ENCODE assay signal across 24 cellular contexts in genomic region chr13:80906860-80907259, GRCh38.
DNase-seq lines count a peak whose midpoint lies in the region; ATAC-seq and TF ChIP-seq lines count a peak whose summit lies in the region.
"Had no signal": no experiment of that assay in that cellular context is flagged by ENCODE, and none has a peak within 500 bp of the region (broad histone marks: within the 10 kb centered on the region; RNA-seq: fewer than 3 reads in every experiment).

No MANE protein-coding gene starts in this region.

- no peak for TF ChIP-seq CTCF in upper lobe of right lung (IDR thresholded peaks at IDR 0.05)

- no peak overlapping the region for H3K27ac ChIP-seq in upper lobe of right lung
- H3K27ac ChIP-seq: HL-60, KMS-11, SJSA1 had no signal

- H3K4me3 ChIP-seq in upper lobe of right lung: no peak overlapping the region
- H3K4me3 ChIP-seq: SJSA1 had no signal

- peak; percentile 70 for DNase-seq in NOMO-1 treated with DMSO at 0.1 percent for 48 hours (lab: John Stamatoyannopoulos, UW; ENCODE audit: unreplicated experiment)
- DNase-seq in SIG-M5 treated with dmso at 0.1 percent for 504 hours (lab: John Stamatoyannopoulos, UW; ENCODE audit: unreplicated experiment): peak; percentile 61
- DNase-seq in memory B cell (ENCODE audit: low spot score in 2 of 2): no peak
- DNase-seq in upper lobe of right lung: no peak
- DNase-seq in NCI-H69 (lab: John Stamatoyannopoulos, UW): no peak
- no peak for DNase-seq in middle frontal gyrus (ENCODE audit: extremely low spot score, low spot score)
- DNase-seq: C1 segment of cervical spinal cord; Caco-2; CD4-positive, alpha-beta memory T cell; HCEC 1CT; MM.1S; NCI-H1105 treated with DMSO at 0.1 percent for 48 hours; NCI-H146; NCI-H1930; NCI-H2107; NCI-H524; NCI-H774; NK-92 treated with Interleukin-12 subunit alpha and Interleukin-12 subunit beta, amount 100 ng/mL, for 24 hours; T-helper 1 cell had no signal

- no peaks in the 10 kb centered on the region for H3K36me3 Mint-ChIP-seq in memory B cell
- H3K36me3 Mint-ChIP-seq: CD4-positive, alpha-beta memory T cell had no signal

- ATAC-seq in memory B cell (ENCODE audit: low read depth) (peak; percentile 21), upper lobe of right lung (peak; percentile 20), GM19467 (IDR thresholded peaks at IDR 0.05; ENCODE audit: unreplicated experiment) (no peak)

- intact Hi-C loops in upper lobe of right lung (cut with DNase I): no loop called here

- H3K27ac Mint-ChIP-seq in memory B cell: no peak overlapping the region
- H3K27ac Mint-ChIP-seq: CD4-positive, alpha-beta memory T cell; IgD-negative memory B cell had no signal

- no peaks in the 10 kb centered on the region for H3K36me3 ChIP-seq in upper lobe of right lung
- H3K36me3 ChIP-seq: SJSA1 had no signal

- no peaks in the 10 kb centered on the region for H3K4me1 ChIP-seq in upper lobe of right lung
- H3K4me1 ChIP-seq: Caco-2, SJSA1 had no signal

- no peaks in the 10 kb centered on the region for H3K4me1 Mint-ChIP-seq in memory B cell
- H3K4me1 Mint-ChIP-seq: CD4-positive, alpha-beta memory T cell; IgD-negative memory B cell had no signal

- no peak overlapping the region for H3K4me3 Mint-ChIP-seq in memory B cell
- H3K4me3 Mint-ChIP-seq: CD4-positive, alpha-beta memory T cell; IgD-negative memory B cell had no signal

- no peaks in the 10 kb centered on the region for H3K9me3 ChIP-seq in upper lobe of right lung
- H3K9me3 ChIP-seq: Caco-2, SJSA1 had no signal

- no peaks in the 10 kb centered on the region for H3K27me3 ChIP-seq in upper lobe of right lung
- H3K27me3 ChIP-seq: SJSA1 had no signal

- no peaks in the 10 kb centered on the region for H3K27me3 Mint-ChIP-seq in memory B cell
- H3K27me3 Mint-ChIP-seq: CD4-positive, alpha-beta memory T cell; IgD-negative memory B cell had no signal

- peaks cover 2% of the 10 kb centered on the region for H3K9me3 Mint-ChIP-seq in memory B cell

Comparison
In these comparisons a context has a peak if more than half of its experiments do, and no peak if none do; other contexts are left out.
1. DNase-seq: peak in NOMO-1 treated with DMSO at 0.1 percent for 48 hours (single experiment) and SIG-M5 treated with dmso at 0.1 percent for 504 hours (single experiment); none in memory B cell (0 of 2), upper lobe of right lung (single experiment), NCI-H69 (single experiment) and middle frontal gyrus (single experiment).